21 cellular contexts compared by ENCODE assay signal in genomic region chr15:92929002-92929401, GRCh38. TPM values are rescaled to one million over a fixed set of nuclear protein-coding genes. Genes with fewer than 3 reads are reported as not detected.
DNase-seq lines count a peak whose midpoint lies in the region; ATAC-seq and TF ChIP-seq lines count a peak whose summit lies in the region.
"Had no signal": no experiment of that assay in that cellular context is flagged by ENCODE, and none has a peak within 500 bp of the region (broad histone marks: within the 10 kb centered on the region; RNA-seq: fewer than 3 reads in every experiment).

No MANE protein-coding gene starts in this region.

- no peak for ATAC-seq in activated CD8-positive, alpha-beta T cell treated with anti-CD3 and anti-CD28 coated beads for 36 hours
- ATAC-seq in activated CD8-positive, alpha-beta T cell treated with anti-CD3 and anti-CD28 coated beads, Interleukin-2, amount 10 ng/mL, durations not matched to agents 7 days and 5 days, result no peak
- ATAC-seq in T-helper 17 cell (no peak), psoas muscle (no peak)
- ATAC-seq: esophagus mucosa, Panc1 had no signal

- CTCF ChIA-PET in activated CD8-positive, alpha-beta T cell treated with anti-CD3 and anti-CD28 coated beads for 36 hours (lab: Charles Lee), result interaction anchor here (0.9 to 6.8 kb wide), 4 partner anchors 10 to 132 kb away, joined by 3 to 41 read pairs (median 7); no protein-coding TSS in a partner anchor
- CTCF ChIA-PET in activated CD8-positive, alpha-beta T cell treated with anti-CD3 and anti-CD28 coated beads, Interleukin-2, amount 10 ng/mL, durations not matched to agents 7 days and 5 days (lab: Charles Lee), result interaction anchor here (1.0 to 6.9 kb wide), 5 partner anchors 10 to 132 kb away, joined by 3 to 43 read pairs (median 4); no protein-coding TSS in a partner anchor

- peaks cover 66% of the 10 kb centered on the region for H3K4me1 ChIP-seq in psoas muscle

- H3K36me3 ChIP-seq in psoas muscle (ENCODE audit: insufficient read depth in 1 of 2, low read depth in 1 of 2), result peaks cover 7 to 94% of the 10 kb centered on the region in 2 donors

- H3K9me3 ChIP-seq in T-helper 17 cell (ENCODE audit: control insufficient read depth, low read length, poor library complexity, severe bottlenecking), result no peaks in the 10 kb centered on the region
- H3K9me3 ChIP-seq in psoas muscle, result no peaks in the 10 kb centered on the region
- H3K9me3 ChIP-seq: left lung, SK-N-SH, upper lobe of left lung had no signal

- no peak for TF ChIP-seq CTCF in activated CD8-positive, alpha-beta T cell treated with anti-CD3 and anti-CD28 coated beads for 36 hours (IDR thresholded peaks at IDR 0.05)
- no peak for TF ChIP-seq CTCF in endothelial cell (IDR thresholded peaks at IDR 0.05; ENCODE audit: unreplicated experiment)
- no peak for TF ChIP-seq CTCF in psoas muscle (IDR thresholded peaks at IDR 0.05)

- no peak overlapping the region for H3K4me3 Mint-ChIP-seq in activated CD8-positive, alpha-beta T cell treated with anti-CD3 and anti-CD28 coated beads for 36 hours
- no peak overlapping the region for H3K4me3 Mint-ChIP-seq in activated CD8-positive, alpha-beta T cell treated with anti-CD3 and anti-CD28 coated beads, Interleukin-2, amount 10 ng/mL, durations not matched to agents 7 days and 5 days
- no peak overlapping the region for H3K4me3 Mint-ChIP-seq in T-helper 17 cell
- H3K4me3 Mint-ChIP-seq in endothelial cell (ENCODE audit: unreplicated experiment), result no peak overlapping the region

- 69 to 88% (median 72%) methylated on average over 6 of the region's 6 CpGs for WGBS in psoas muscle, 3 donors

- intact Hi-C loops in activated CD8-positive, alpha-beta T cell treated with anti-CD3 and anti-CD28 coated beads for 36 hours (cut with micrococcal nuclease), result no loop called here
- intact Hi-C loops in psoas muscle (cut with DNase I), result no loop called here

- DNase-seq in activated CD8-positive, alpha-beta T cell treated with anti-CD3 and anti-CD28 coated beads for 36 hours, result no peak
- no peak for DNase-seq in activated CD8-positive, alpha-beta T cell treated with anti-CD3 and anti-CD28 coated beads, Interleukin-2, amount 10 ng/mL, durations not matched to agents 7 days and 5 days
- DNase-seq in T-helper 17 cell (no peak), endothelial cell (ENCODE audit: low spot score) (no peak), psoas muscle (no peak), SW480 (ENCODE audit: low spot score) (no peak), pons (ENCODE audit: low spot score) (no peak)
- DNase-seq in stimulated activated CD4-positive, alpha-beta T cell treated with anti-CD3 and anti-CD28 coated beads, Interleukin-2, amount 100 ng/mL, for 48 hours, result no peak
- DNase-seq: C1 segment of cervical spinal cord; dermis blood vessel endothelial cell; DMS79; Karpas-422; left lung; NCI-H1092; NCI-H82; posterior cingulate gyrus; SK-N-SH; stimulated activated naive CD4-positive, alpha-beta T cell; upper lobe of left lung had no signal

- peak overlapping the region; percentile 55 for H3K27ac Mint-ChIP-seq in activated CD8-positive, alpha-beta T cell treated with anti-CD3 and anti-CD28 coated beads for 36 hours
- no peak overlapping the region for H3K27ac Mint-ChIP-seq in activated CD8-positive, alpha-beta T cell treated with anti-CD3 and anti-CD28 coated beads, Interleukin-2, amount 10 ng/mL, durations not matched to agents 7 days and 5 days
- peak overlapping the region; percentile 90 for H3K27ac Mint-ChIP-seq in T-helper 17 cell
- H3K27ac Mint-ChIP-seq in endothelial cell (ENCODE audit: unreplicated experiment), result peak overlapping the region; percentile 36

- no peaks in the 10 kb centered on the region for H3K27me3 ChIP-seq in psoas muscle (ENCODE audit: insufficient read depth in 3 of 3, low read length in 2 of 3)
- H3K27me3 ChIP-seq: left lung, upper lobe of left lung had no signal

- POLR2A ChIA-PET in activated CD8-positive, alpha-beta T cell treated with anti-CD3 and anti-CD28 coated beads for 36 hours (lab: Charles Lee), result interaction anchor here (0.6 to 1.4 kb wide), 3 partner anchors 13 to 120 kb away, joined by 3 to 4 read pairs (median 3); no protein-coding TSS in a partner anchor
- POLR2A ChIA-PET in activated CD8-positive, alpha-beta T cell treated with anti-CD3 and anti-CD28 coated beads, Interleukin-2, amount 10 ng/mL, durations not matched to agents 7 days and 5 days (lab: Charles Lee), result interaction anchor here (1.3 kb wide), 1 partner anchor 46 kb away, joined by 3 read pairs; no protein-coding TSS in a partner anchor

- peaks cover 84% of the 10 kb centered on the region for H3K36me3 Mint-ChIP-seq in activated CD8-positive, alpha-beta T cell treated with anti-CD3 and anti-CD28 coated beads for 36 hours (ENCODE audit: low read depth)
- peaks cover 86% of the 10 kb centered on the region for H3K36me3 Mint-ChIP-seq in activated CD8-positive, alpha-beta T cell treated with anti-CD3 and anti-CD28 coated beads, Interleukin-2, amount 10 ng/mL, durations not matched to agents 7 days and 5 days (ENCODE audit: low read depth)
- no peaks in the 10 kb centered on the region for H3K36me3 Mint-ChIP-seq in T-helper 17 cell (ENCODE audit: low read depth)
- peaks cover 40% of the 10 kb centered on the region for H3K36me3 Mint-ChIP-seq in endothelial cell (ENCODE audit: low read depth, unreplicated experiment)

- peak overlapping the region; percentile 87 for H3K27ac ChIP-seq in psoas muscle
- H3K27ac ChIP-seq: left lung had no signal

- H3K4me3 ChIP-seq in psoas muscle, result no peak overlapping the region
- H3K4me3 ChIP-seq: left lung, upper lobe of left lung had no signal

- H3K9me3 Mint-ChIP-seq in activated CD8-positive, alpha-beta T cell treated with anti-CD3 and anti-CD28 coated beads for 36 hours, result no peaks in the 10 kb centered on the region
- no peaks in the 10 kb centered on the region for H3K9me3 Mint-ChIP-seq in activated CD8-positive, alpha-beta T cell treated with anti-CD3 and anti-CD28 coated beads, Interleukin-2, amount 10 ng/mL, durations not matched to agents 7 days and 5 days (ENCODE audit: insufficient read depth)
- no peaks in the 10 kb centered on the region for H3K9me3 Mint-ChIP-seq in endothelial cell (ENCODE audit: unreplicated experiment)

- H3K27me3 Mint-ChIP-seq in activated CD8-positive, alpha-beta T cell treated with anti-CD3 and anti-CD28 coated beads for 36 hours, result no peaks in the 10 kb centered on the region
- no peaks in the 10 kb centered on the region for H3K27me3 Mint-ChIP-seq in activated CD8-positive, alpha-beta T cell treated with anti-CD3 and anti-CD28 coated beads, Interleukin-2, amount 10 ng/mL, durations not matched to agents 7 days and 5 days (ENCODE audit: low read depth)
- H3K27me3 Mint-ChIP-seq in T-helper 17 cell (no peaks in the 10 kb centered on the region), endothelial cell (ENCODE audit: unreplicated experiment) (peaks cover 2% of the 10 kb centered on the region)

- peaks cover 58% of the 10 kb centered on the region for H3K4me1 Mint-ChIP-seq in activated CD8-positive, alpha-beta T cell treated with anti-CD3 and anti-CD28 coated beads for 36 hours (ENCODE audit: low read depth)
- peaks cover 24% of the 10 kb centered on the region for H3K4me1 Mint-ChIP-seq in activated CD8-positive, alpha-beta T cell treated with anti-CD3 and anti-CD28 coated beads, Interleukin-2, amount 10 ng/mL, durations not matched to agents 7 days and 5 days (ENCODE audit: low read depth)
- H3K4me1 Mint-ChIP-seq in T-helper 17 cell, result peaks cover 33% of the 10 kb centered on the region
- H3K4me1 Mint-ChIP-seq in endothelial cell (ENCODE audit: unreplicated experiment), result peaks cover 11% of the 10 kb centered on the region

RNA-seq across cellular contexts. Expression of gene CHD2, which starts 28.9 kb away (rescaled TPM):
- total RNA-seq in activated CD8-positive, alpha-beta T cell treated with anti-CD3 and anti-CD28 coated beads for 36 hours, result 100 to 1,000 TPM; 124 to 138 TPM
- 100 to 1,000 TPM; 137 to 144 TPM for total RNA-seq in activated CD8-positive, alpha-beta T cell treated with anti-CD3 and anti-CD28 coated beads, Interleukin-2, amount 10 ng/mL, durations not matched to agents 7 days and 5 days
- total RNA-seq in T-helper 17 cell, result 100 to 1,000 TPM; 505 to 520 TPM
- total RNA-seq in endothelial cell (ENCODE audit: unreplicated experiment), result 96.3 TPM
- total RNA-seq in psoas muscle, result 10 to 100 TPM; 40.9 to 53.0 (median 49.4) TPM
- polyA plus RNA-seq in psoas muscle, result 10 to 100 TPM; 11.1 to 37.5 (median 12.9) TPM
